ENCODE assay signal across 10 cellular contexts in the genomic region with DNA sequence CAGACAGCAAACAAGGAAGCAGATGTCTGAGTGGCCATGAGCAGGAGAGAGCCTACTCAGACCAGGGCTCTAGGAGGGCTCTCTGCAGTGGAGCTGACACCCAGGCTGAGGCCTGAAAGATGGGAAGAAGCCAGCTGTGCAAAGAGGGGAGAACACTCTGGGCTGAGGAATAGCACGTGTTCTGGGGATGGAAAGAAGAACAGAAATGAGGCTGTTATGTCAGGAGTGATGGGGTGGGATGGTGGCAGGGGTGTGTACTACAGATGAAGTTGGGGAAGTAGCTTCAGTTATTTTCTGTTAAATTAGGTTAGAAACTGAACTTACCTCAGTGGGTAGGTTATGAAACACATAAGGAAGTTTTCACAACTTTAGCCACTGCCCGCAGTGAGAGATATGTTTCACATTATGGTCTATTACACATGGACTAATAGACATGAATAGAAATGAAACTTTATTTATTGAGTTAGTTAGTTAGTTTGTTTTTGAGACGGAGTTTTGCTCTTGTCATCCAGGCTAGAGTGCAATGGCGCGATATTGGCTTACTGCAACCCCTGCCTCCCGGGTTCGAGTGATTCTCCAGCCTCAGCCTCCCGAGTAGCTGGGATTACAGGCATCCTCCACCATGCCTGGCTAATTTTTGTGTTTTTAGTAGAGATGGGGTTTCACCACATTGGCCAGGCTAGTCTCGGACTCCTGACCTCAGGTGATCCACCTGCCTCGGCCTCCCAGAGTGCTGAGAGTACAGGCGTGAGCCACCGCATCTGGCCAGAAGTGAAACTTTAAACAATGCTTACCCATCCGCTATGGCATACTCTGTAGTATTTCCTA. TPM values are rescaled to one million over a fixed set of nuclear protein-coding genes. Genes with fewer than 3 reads are reported as not detected.
DNase-seq lines count a peak whose midpoint lies in the region; ATAC-seq, FAIRE-seq and TF ChIP-seq lines count a peak whose summit lies in the region.
"Had no signal": no experiment of that assay in that cellular context is flagged by ENCODE, and none has a peak within 500 bp of the region (broad histone marks: within the 10 kb centered on the region; RNA-seq: fewer than 3 reads in every experiment).

No MANE protein-coding gene starts in this region.

- no peaks in the 10 kb centered on the region for H3K9me3 Mint-ChIP-seq in GM23338
- H3K9me3 Mint-ChIP-seq: activated CD4-positive, alpha-beta memory T cell treated with anti-CD3 and anti-CD28 coated beads, Interleukin-2, amount 10 ng/mL, durations not matched to agents 7 days and 5 days had no signal

- peaks cover 2% of the 10 kb centered on the region; the same call in 1 of the 3 replicates for H3K4me1 Mint-ChIP-seq in GM23338

- no peak overlapping the region for H3K4me3 Mint-ChIP-seq in GM23338
- H3K4me3 Mint-ChIP-seq: activated CD4-positive, alpha-beta memory T cell treated with anti-CD3 and anti-CD28 coated beads, Interleukin-2, amount 10 ng/mL, durations not matched to agents 7 days and 5 days had no signal

- no peaks in the 10 kb centered on the region for H3K27me3 Mint-ChIP-seq in GM23338 (ENCODE audit: insufficient read depth, low read depth, poor library complexity)
- H3K27me3 Mint-ChIP-seq: activated CD4-positive, alpha-beta memory T cell treated with anti-CD3 and anti-CD28 coated beads, Interleukin-2, amount 10 ng/mL, durations not matched to agents 7 days and 5 days had no signal

- H3K27me3 ChIP-seq in lower lobe of right lung (ENCODE audit: low read depth) (no peaks in the 10 kb centered on the region), GM23338 (ENCODE audit: insufficient read depth) (no peaks in the 10 kb centered on the region)

- no peak overlapping the region for H2AFZ ChIP-seq in GM23338

- TF ChIP-seq CTCF in lower lobe of right lung (IDR thresholded peaks at IDR 0.05) (no peak), GM23338 (conservative IDR thresholded peaks at IDR 0.05; ENCODE audit: low read depth in 2 of 2) (no peak)

- peaks cover 24% of the 10 kb centered on the region for H3K4me1 ChIP-seq in lower lobe of right lung
- H3K4me1 ChIP-seq in GM23338 (ENCODE audit: insufficient read depth) = no peaks in the 10 kb centered on the region

- H3K27ac ChIP-seq in lower lobe of right lung (peak overlapping the region; percentile 60), GM23338 (ENCODE audit: low read depth) (no peak overlapping the region)

- ATAC-seq in GM21737 (IDR thresholded peaks at IDR 0.05; ENCODE audit: unreplicated experiment) (peak; percentile 72), HG03558 (IDR thresholded peaks at IDR 0.05; ENCODE audit: extremely low read depth, unreplicated experiment) (peak; percentile 73), lower lobe of right lung (peak; percentile 49 to 71), GM23338 (no peak)

- H3K79me2 ChIP-seq in GM23338 (replicated peaks; ENCODE audit: insufficient read depth) = no peaks in the 10 kb centered on the region

- peaks cover 27% of the 10 kb centered on the region for H3K36me3 Mint-ChIP-seq in GM23338 (ENCODE audit: low read depth)

- no peaks in the 10 kb centered on the region for H3K9me3 ChIP-seq in lower lobe of right lung

- H3K4me2 ChIP-seq in GM23338 = no peak overlapping the region

- no peaks in the 10 kb centered on the region for H4K20me1 ChIP-seq in GM23338 (replicated peaks; ENCODE audit: insufficient read depth)

- DNase-seq in GM18507 (ENCODE audit: extremely low spot score, insufficient read length, low read depth) (no peak), lower lobe of right lung (no peak), GM23338 (ENCODE audit: low spot score) (no peak), HCEC 1CT (no peak), NCI-H748 (lab: John Stamatoyannopoulos, UW; ENCODE audit: unreplicated experiment) (no peak)
- DNase-seq in activated CD4-positive, alpha-beta T cell treated with anti-CD3 and anti-CD28 coated beads for 4 hours = no peak
- DNase-seq: activated CD4-positive, alpha-beta memory T cell treated with anti-CD3 and anti-CD28 coated beads, Interleukin-2, amount 10 ng/mL, durations not matched to agents 7 days and 5 days; left cardiac atrium had no signal

- H3F3A ChIP-seq in GM23338 (replicated peaks; ENCODE audit: low read depth) = no peaks in the 10 kb centered on the region

- peak; percentile 70 for FAIRE-seq in GM18507 (lab: Jason Lieb, UNC)

- no peaks in the 10 kb centered on the region for H3K9me2 ChIP-seq in GM23338 (ENCODE audit: insufficient read depth)

- H3K4me3 ChIP-seq in lower lobe of right lung (no peak overlapping the region), GM23338 (no peak overlapping the region)

- H3K36me3 ChIP-seq in lower lobe of right lung (peaks cover 45% of the 10 kb centered on the region), GM23338 (ENCODE audit: insufficient read depth) (no peaks in the 10 kb centered on the region)

- H3K27ac Mint-ChIP-seq in GM23338 = no peak overlapping the region
- H3K27ac Mint-ChIP-seq: activated CD4-positive, alpha-beta memory T cell treated with anti-CD3 and anti-CD28 coated beads, Interleukin-2, amount 10 ng/mL, durations not matched to agents 7 days and 5 days had no signal

- intact Hi-C loops in lower lobe of right lung (cut with DNase I) = no loop called here

TF ChIP-seq in GM23338, 12 proteins besides CTCF, POLR2A, EP300 and RAD21 (continues in another document):
- TF ChIP-seq EZH2phosphoT487 (IDR thresholded peaks at IDR 0.05; ENCODE audit: unreplicated experiment) = no peak
- TF ChIP-seq JUNB (IDR thresholded peaks at IDR 0.05; ENCODE audit: unreplicated experiment) = no peak
- TF ChIP-seq, protein P1, sequence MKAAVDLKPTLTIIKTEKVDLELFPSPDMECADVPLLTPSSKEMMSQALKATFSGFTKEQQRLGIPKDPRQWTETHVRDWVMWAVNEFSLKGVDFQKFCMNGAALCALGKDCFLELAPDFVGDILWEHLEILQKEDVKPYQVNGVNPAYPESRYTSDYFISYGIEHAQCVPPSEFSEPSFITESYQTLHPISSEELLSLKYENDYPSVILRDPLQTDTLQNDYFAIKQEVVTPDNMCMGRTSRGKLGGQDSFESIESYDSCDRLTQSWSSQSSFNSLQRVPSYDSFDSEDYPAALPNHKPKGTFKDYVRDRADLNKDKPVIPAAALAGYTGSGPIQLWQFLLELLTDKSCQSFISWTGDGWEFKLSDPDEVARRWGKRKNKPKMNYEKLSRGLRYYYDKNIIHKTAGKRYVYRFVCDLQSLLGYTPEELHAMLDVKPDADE (IDR thresholded peaks at IDR 0.05) = no peak
- no peak for TF ChIP-seq ZNF114 (CRISPR knock-in tag; IDR thresholded peaks at IDR 0.05)
- TF ChIP-seq STAT1 (IDR thresholded peaks at IDR 0.05; ENCODE audit: unreplicated experiment) = no peak
- no peak for TF ChIP-seq EZH2 (IDR thresholded peaks at IDR 0.05; ENCODE audit: low read depth, unreplicated experiment)
- TF ChIP-seq, protein P2, sequence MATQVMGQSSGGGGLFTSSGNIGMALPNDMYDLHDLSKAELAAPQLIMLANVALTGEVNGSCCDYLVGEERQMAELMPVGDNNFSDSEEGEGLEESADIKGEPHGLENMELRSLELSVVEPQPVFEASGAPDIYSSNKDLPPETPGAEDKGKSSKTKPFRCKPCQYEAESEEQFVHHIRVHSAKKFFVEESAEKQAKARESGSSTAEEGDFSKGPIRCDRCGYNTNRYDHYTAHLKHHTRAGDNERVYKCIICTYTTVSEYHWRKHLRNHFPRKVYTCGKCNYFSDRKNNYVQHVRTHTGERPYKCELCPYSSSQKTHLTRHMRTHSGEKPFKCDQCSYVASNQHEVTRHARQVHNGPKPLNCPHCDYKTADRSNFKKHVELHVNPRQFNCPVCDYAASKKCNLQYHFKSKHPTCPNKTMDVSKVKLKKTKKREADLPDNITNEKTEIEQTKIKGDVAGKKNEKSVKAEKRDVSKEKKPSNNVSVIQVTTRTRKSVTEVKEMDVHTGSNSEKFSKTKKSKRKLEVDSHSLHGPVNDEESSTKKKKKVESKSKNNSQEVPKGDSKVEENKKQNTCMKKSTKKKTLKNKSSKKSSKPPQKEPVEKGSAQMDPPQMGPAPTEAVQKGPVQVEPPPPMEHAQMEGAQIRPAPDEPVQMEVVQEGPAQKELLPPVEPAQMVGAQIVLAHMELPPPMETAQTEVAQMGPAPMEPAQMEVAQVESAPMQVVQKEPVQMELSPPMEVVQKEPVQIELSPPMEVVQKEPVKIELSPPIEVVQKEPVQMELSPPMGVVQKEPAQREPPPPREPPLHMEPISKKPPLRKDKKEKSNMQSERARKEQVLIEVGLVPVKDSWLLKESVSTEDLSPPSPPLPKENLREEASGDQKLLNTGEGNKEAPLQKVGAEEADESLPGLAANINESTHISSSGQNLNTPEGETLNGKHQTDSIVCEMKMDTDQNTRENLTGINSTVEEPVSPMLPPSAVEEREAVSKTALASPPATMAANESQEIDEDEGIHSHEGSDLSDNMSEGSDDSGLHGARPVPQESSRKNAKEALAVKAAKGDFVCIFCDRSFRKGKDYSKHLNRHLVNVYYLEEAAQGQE (IDR thresholded peaks at IDR 0.05; ENCODE audit: unreplicated experiment) = no peak

RNA-seq across cellular contexts. Expression of a gene that starts 7.8 kb away (rescaled TPM):
- total RNA-seq in lower lobe of right lung = 14.7 TPM
- total RNA-seq in GM23338 (2014; rRNA removed; shearing (Covaris generic)) = 26.8 and 28.5 TPM in 2 replicates
- polyA plus RNA-seq in GM23338 (2016; fragmentation: Nextera tagmentation; extraction: Ambion mirVana) = 41.1 and 46.4 TPM in 2 replicates

RNA-seq across cellular contexts. Expression of a gene that starts 28.8 kb away (rescaled TPM):
- total RNA-seq in lower lobe of right lung = 15.2 TPM
- total RNA-seq in GM23338 (2014; rRNA removed; shearing (Covaris generic)) = 2.6 and 3.4 TPM in 2 replicates
- 0.89 and 1.1 TPM in 2 replicates for polyA plus RNA-seq in GM23338 (2016; fragmentation: Nextera tagmentation; extraction: Ambion mirVana)

RNA-seq across cellular contexts. Expression of a gene that starts 42.7 kb away (rescaled TPM):
- 16.6 TPM for total RNA-seq in lower lobe of right lung
- total RNA-seq in GM23338 (2014; rRNA removed; shearing (Covaris generic)) = 41.0 and 59.2 TPM in 2 replicates
- 25.2 and 27.0 TPM in 2 replicates for polyA plus RNA-seq in GM23338 (2016; fragmentation: Nextera tagmentation; extraction: Ambion mirVana)

RNA-seq across cellular contexts. Expression of a gene that starts 43.0 kb away (rescaled TPM):
- 108 TPM for total RNA-seq in lower lobe of right lung
- total RNA-seq in GM23338 (2014; rRNA removed; shearing (Covaris generic)) = 49.3 and 53.2 TPM in 2 replicates
- 27.1 and 28.0 TPM in 2 replicates for polyA plus RNA-seq in GM23338 (2016; fragmentation: Nextera tagmentation; extraction: Ambion mirVana)

RNA-seq across cellular contexts. Expression of a gene that starts 43.8 kb away (rescaled TPM):
- 26.2 TPM for total RNA-seq in lower lobe of right lung
- total RNA-seq in GM23338 (2014; rRNA removed; shearing (Covaris generic)) = 16.6 and 28.0 TPM in 2 replicates
- 10.1 and 10.8 TPM in 2 replicates for polyA plus RNA-seq in GM23338 (2016; fragmentation: Nextera tagmentation; extraction: Ambion mirVana)
